In genomic region chr6:26032387-26033131, GRCh38 we compare ENCODE assay signal across 1 cellular context.
TF ChIP-seq lines count a peak whose summit lies in the region.

No MANE protein-coding gene starts in this region.

TF ChIP-seq in HCT116, 20 proteins besides CTCF, POLR2A, EP300 and RAD21 (continued from another document):
- TF ChIP-seq REST (IDR thresholded peaks at IDR 0.05; ENCODE audit: low read depth) = no peak
